23 cellular contexts compared by ENCODE assay signal in genomic region chr1:205620269-205620668, GRCh38. TPM values are rescaled to one million over a fixed set of nuclear protein-coding genes. Genes with fewer than 3 reads are reported as not detected.
DNase-seq lines count a peak whose midpoint lies in the region; ATAC-seq, FAIRE-seq and TF ChIP-seq lines count a peak whose summit lies in the region.
"Had no signal": no experiment of that assay in that cellular context is flagged by ENCODE, and none has a peak within 500 bp of the region (broad histone marks: within the 10 kb centered on the region; RNA-seq: fewer than 3 reads in every experiment).

No MANE protein-coding gene starts in this region.

- H3K14ac ChIP-seq in IMR-90 (replicated peaks; ENCODE audit: low read depth, low read length), result no peak overlapping the region

- no peaks in the 10 kb centered on the region for H3K27me3 Mint-ChIP-seq in activated naive CD4-positive, alpha-beta T cell treated with anti-CD3 and anti-CD28 coated beads, Interleukin-2, amount 50 U/mL, for 24 hours
- H3K27me3 Mint-ChIP-seq in CD14-positive monocyte (ENCODE audit: low read depth in 3 of 3), result no peaks in the 10 kb centered on the region
- H3K27me3 Mint-ChIP-seq: memory B cell, type B pancreatic cell had no signal

- ATAC-seq in activated naive CD4-positive, alpha-beta T cell treated with anti-CD3 and anti-CD28 coated beads, Interleukin-2, amount 50 U/mL, for 72 hours, result no peak
- ATAC-seq in IMR-90 (ENCODE audit: low read depth) (no peak), K562 (no peak), HG02970 (IDR thresholded peaks at IDR 0.05; ENCODE audit: low FRiP score, unreplicated experiment) (no peak), GM18858 (IDR thresholded peaks at IDR 0.05; ENCODE audit: unreplicated experiment) (no peak)
- ATAC-seq in stimulated activated effector memory CD8-positive, alpha-beta T cell treated with anti-CD3 and anti-CD28 coated beads, Interleukin-12 subunit alpha, Interleukin-12 subunit beta, amount 100 ng/mL, for 72 hours, result no peak
- ATAC-seq: esophagus mucosa, left cardiac atrium had no signal

- no peak overlapping the region for H3K9ac ChIP-seq in IMR-90 (ENCODE audit: low read depth, low read length)
- no peak overlapping the region; a peak in 1 of 4 replicates for H3K9ac ChIP-seq in K562 (ENCODE audit: insufficient read depth in 1 of 2, low read depth in 2 of 2, low read length in 2 of 2)
- H3K9ac ChIP-seq: BLaER1 treated with 17β-estradiol and CSF1 and Interleukin-3, amounts not matched to agents 10 nM and 100 nM had no signal

- TF ChIP-seq EP300 in K562 (IDR thresholded peaks at IDR 0.05; ENCODE audit: low read length), result no peak

- no peak overlapping the region for H2AK9ac ChIP-seq in IMR-90 (replicated peaks; ENCODE audit: low read depth, low read length, poor library complexity)

- no peaks in the 10 kb centered on the region for H3K9me3 ChIP-seq in IMR-90 (ENCODE audit: control insufficient read depth, insufficient read depth, low read length)
- H3K9me3 ChIP-seq in K562 (replicated peaks; ENCODE audit: control insufficient read depth, insufficient read depth, low read depth, low read length), result no peaks in the 10 kb centered on the region
- H3K9me3 ChIP-seq: BLaER1 treated with 17β-estradiol and CSF1 and Interleukin-3, amounts not matched to agents 10 nM and 100 nM; SJSA1 had no signal

- no peak overlapping the region for H4K91ac ChIP-seq in IMR-90 (ENCODE audit: insufficient read depth, low read depth, low read length)

- peak overlapping the region; percentile 73 for H3K27ac Mint-ChIP-seq in activated naive CD4-positive, alpha-beta T cell treated with anti-CD3 and anti-CD28 coated beads, Interleukin-2, amount 50 U/mL, for 24 hours
- peak overlapping the region in 1 of 2 donors; percentile 8 for H3K27ac Mint-ChIP-seq in activated naive CD4-positive, alpha-beta T cell treated with anti-CD3 and anti-CD28 coated beads, Interleukin-2, amount 50 U/mL, for 72 hours
- peak overlapping the region; percentile 69 for H3K27ac Mint-ChIP-seq in stimulated activated effector memory CD8-positive, alpha-beta T cell treated with anti-CD3 and anti-CD28 coated beads, Interleukin-12 subunit alpha, Interleukin-12 subunit beta, amount 100 ng/mL, for 72 hours
- peak overlapping the region in 2 of 7 donors; percentile 1 to 27 for H3K27ac Mint-ChIP-seq in CD14-positive monocyte
- H3K27ac Mint-ChIP-seq: type B pancreatic cell had no signal

- peaks cover 51% of the 10 kb centered on the region for H3K4me1 Mint-ChIP-seq in activated naive CD4-positive, alpha-beta T cell treated with anti-CD3 and anti-CD28 coated beads, Interleukin-2, amount 50 U/mL, for 24 hours
- peaks cover 19% of the 10 kb centered on the region for H3K4me1 Mint-ChIP-seq in stimulated activated effector memory CD8-positive, alpha-beta T cell treated with anti-CD3 and anti-CD28 coated beads, Interleukin-12 subunit alpha, Interleukin-12 subunit beta, amount 100 ng/mL, for 72 hours
- H3K4me1 Mint-ChIP-seq in CD14-positive monocyte, result peaks cover 11% of the 10 kb centered on the region

- dilution Hi-C loops in IMR-90 (cut with HindIII; ENCODE audit: low sequenced_read_pairs, unreplicated experiment), result no loop called here

- H4K8ac ChIP-seq in IMR-90 (ENCODE audit: low read depth in 2 of 2, low read length in 2 of 2), result no peak overlapping the region

- intact Hi-C loops in IMR-90 (cut with micrococcal nuclease) (no loop called here), K562 (cut with micrococcal nuclease) (no loop called here), CD14-positive monocyte (cut with micrococcal nuclease) (no loop called here)

- TF ChIP-seq POLR2A in IMR-90 (IDR thresholded peaks at IDR 0.05; ENCODE audit: low read depth, low read length) (no peak), K562 (conservative IDR thresholded peaks at IDR 0.05) (no peak)

- H3K36me3 Mint-ChIP-seq in activated naive CD4-positive, alpha-beta T cell treated with anti-CD3 and anti-CD28 coated beads, Interleukin-2, amount 50 U/mL, for 24 hours, result peaks cover 19% of the 10 kb centered on the region
- peaks cover 6 to 17% of the 10 kb centered on the region in 2 donors for H3K36me3 Mint-ChIP-seq in activated naive CD4-positive, alpha-beta T cell treated with anti-CD3 and anti-CD28 coated beads, Interleukin-2, amount 50 U/mL, for 72 hours
- H3K36me3 Mint-ChIP-seq in stimulated activated effector memory CD8-positive, alpha-beta T cell treated with anti-CD3 and anti-CD28 coated beads, Interleukin-12 subunit alpha, Interleukin-12 subunit beta, amount 100 ng/mL, for 72 hours, result peaks cover 96% of the 10 kb centered on the region
- peaks cover 63 to 85% of the 10 kb centered on the region in 2 donors for H3K36me3 Mint-ChIP-seq in CD14-positive monocyte

- 91% methylated on average over 3 of the region's 6 CpGs; no CpG with 5 or more reads in 1 of the 2 experiments for WGBS in IMR-90 (ENCODE audit: extremely low coverage in 2 of 2, insufficient read length in 1 of 2), 2 experiments
- 91% methylated on average over 6 of the region's 6 CpGs for WGBS in K562 (ENCODE audit: insufficient coverage, low coverage, missing lambda C conversion rate)

- H3K4ac ChIP-seq in IMR-90 (ENCODE audit: low read depth, low read length), result no peak overlapping the region

- H3K9me1 ChIP-seq in IMR-90 (ENCODE audit: insufficient read depth, low read length), result peaks cover 7% of the 10 kb centered on the region
- H3K9me1 ChIP-seq in K562 (ENCODE audit: control insufficient read depth, insufficient read depth, low read length), result no peaks in the 10 kb centered on the region

- DNase-seq in activated naive CD4-positive, alpha-beta T cell treated with anti-CD3 and anti-CD28 coated beads, Interleukin-2, amount 50 U/mL, for 72 hours (ENCODE audit: low spot score in 2 of 2), result no peak
- no peak for DNase-seq in IMR-90
- no peak for DNase-seq in K562 (ENCODE audit: extremely low read depth in 1 of 4, low spot score in 3 of 4)
- DNase-seq in stimulated activated effector memory CD8-positive, alpha-beta T cell treated with anti-CD3 and anti-CD28 coated beads, Interleukin-12 subunit alpha, Interleukin-12 subunit beta, amount 100 ng/mL, for 72 hours (ENCODE audit: low spot score in 2 of 2), result no peak
- DNase-seq in CD14-positive monocyte (ENCODE audit: low spot score), result no peak
- DNase-seq: ACHN; activated effector memory CD4-positive, alpha-beta T cell treated with Interleukin-2 at 50 U/mL for 16 hours; brain microvascular endothelial cell; effector CD8-positive, alpha-beta T cell; foreskin melanocyte; KG1; left cardiac atrium; NCI-H146; NCI-H510A had no signal

- no peaks in the 10 kb centered on the region for H3K9me3 Mint-ChIP-seq in activated naive CD4-positive, alpha-beta T cell treated with anti-CD3 and anti-CD28 coated beads, Interleukin-2, amount 50 U/mL, for 24 hours
- H3K9me3 Mint-ChIP-seq in activated naive CD4-positive, alpha-beta T cell treated with anti-CD3 and anti-CD28 coated beads, Interleukin-2, amount 50 U/mL, for 72 hours, result no peaks in the 10 kb centered on the region
- H3K9me3 Mint-ChIP-seq in stimulated activated effector memory CD8-positive, alpha-beta T cell treated with anti-CD3 and anti-CD28 coated beads, Interleukin-12 subunit alpha, Interleukin-12 subunit beta, amount 100 ng/mL, for 72 hours, result no peaks in the 10 kb centered on the region
- H3K9me3 Mint-ChIP-seq in CD14-positive monocyte, result no peaks in the 10 kb centered on the region
- H3K9me3 Mint-ChIP-seq: memory B cell, type B pancreatic cell had no signal

- no peak overlapping the region for H2BK20ac ChIP-seq in IMR-90 (ENCODE audit: low read depth, low read length)

- no peak overlapping the region for H3K56ac ChIP-seq in IMR-90 (ENCODE audit: extremely low read depth, insufficient read depth, low read length)

- no peak overlapping the region for H3K4me3 ChIP-seq in IMR-90 (ENCODE audit: insufficient read depth, low read depth, low read length)
- H3K4me3 ChIP-seq in K562, result no peak overlapping the region
- H3K4me3 ChIP-seq: BLaER1 treated with 17β-estradiol and CSF1 and Interleukin-3, amounts not matched to agents 10 nM and 100 nM; SJSA1 had no signal

- H3K4me1 ChIP-seq in IMR-90 (ENCODE audit: control insufficient read depth, insufficient read depth, low read length) (no peaks in the 10 kb centered on the region; the same call in 1 of the 2 replicates), K562 (replicated peaks in 1 of 2; ENCODE audit: control insufficient read depth in 2 of 2, insufficient read depth in 2 of 2, low read length in 2 of 2) (no peaks in the 10 kb centered on the region; a peak in 2 of 5 replicates)
- H3K4me1 ChIP-seq: SJSA1 had no signal

- H2AFZ ChIP-seq in IMR-90 (replicated peaks; ENCODE audit: low read length, poor library complexity) (no peak overlapping the region), K562 (ENCODE audit: low read depth, low read length) (no peak overlapping the region)

- no peak overlapping the region for H3K23ac ChIP-seq in IMR-90 (ENCODE audit: low read depth, low read length)

- BruUV-seq in IMR-90 (replicated peaks; lab: Mats Ljungman, UMichigan) (TSS peak; percentile 67), K562 (replicated peaks; lab: Mats Ljungman, UMichigan) (TSS peak; percentile 18)

- H3K4me2 ChIP-seq in IMR-90 (ENCODE audit: low read depth, low read length) (no peak overlapping the region), K562 (ENCODE audit: insufficient read depth, low read length) (no peak overlapping the region)
- H3K4me2 ChIP-seq: BLaER1 treated with 17β-estradiol and CSF1 and Interleukin-3, amounts not matched to agents 10 nM and 100 nM had no signal

- H4K20me1 ChIP-seq in IMR-90 (ENCODE audit: insufficient read depth, low read length) (peaks cover 9% of the 10 kb centered on the region; the same call in 1 of the 2 replicates), K562 (replicated peaks; ENCODE audit: control insufficient read depth, insufficient read depth, low read length) (no peaks in the 10 kb centered on the region)

- no peak overlapping the region for H2AK5ac ChIP-seq in IMR-90 (ENCODE audit: low read depth, low read length)

- H3K79me2 ChIP-seq in K562 (ENCODE audit: control insufficient read depth, insufficient read depth, low read length), result peaks cover 25% of the 10 kb centered on the region

- no peak for TF ChIP-seq CTCF in IMR-90 (conservative IDR thresholded peaks at IDR 0.05; ENCODE audit: low read depth, low read length)
- TF ChIP-seq CTCF in K562 (IDR thresholded peaks at IDR 0.05 in 2 of 3, conservative IDR thresholded peaks at IDR 0.05 in 1 of 3; ENCODE audit: insufficient read depth in 2 of 3, low read depth in 1 of 3, low read length in 3 of 3), result no peak
- TF ChIP-seq CTCF in CD14-positive monocyte (IDR thresholded peaks at IDR 0.05), result no peak

- peaks cover 42% of the 10 kb centered on the region for H3K36me3 ChIP-seq in IMR-90 (ENCODE audit: control insufficient read depth, insufficient read depth, low read length)
- peaks cover 85% of the 10 kb centered on the region for H3K36me3 ChIP-seq in K562 (ENCODE audit: control insufficient read depth, insufficient read depth, low read length)

- in situ Hi-C loops in IMR-90 (cut with MboI; ENCODE audit: low sequenced_read_pairs) (no loop called here), K562 (cut with MboI) (no loop called here)

- H3K18ac ChIP-seq in IMR-90 (ENCODE audit: low read depth, low read length), result no peak overlapping the region

- peaks cover 29 to 52% of the 10 kb centered on the region in 2 experiments for H3K79me1 ChIP-seq in IMR-90 (ENCODE audit: low read depth in 1 of 2, low read length in 2 of 2)

- no peak overlapping the region for H4K5ac ChIP-seq in IMR-90 (ENCODE audit: low read depth, low read length)

- H2BK120ac ChIP-seq in IMR-90 (ENCODE audit: low read depth, low read length), result no peak overlapping the region

- FAIRE-seq in K562 (lab: Jason Lieb, UNC), result no peak
- FAIRE-seq: colon had no signal

- no peak overlapping the region for H3K27ac ChIP-seq in IMR-90 (ENCODE audit: insufficient read depth, low read length)
- H3K27ac ChIP-seq in K562 (ENCODE audit: extremely low read depth, low read depth, low read length), result no peak overlapping the region
- H3K27ac ChIP-seq: BLaER1 treated with 17β-estradiol and CSF1 and Interleukin-3, amounts not matched to agents 10 nM and 100 nM; brain microvascular endothelial cell; SJSA1 had no signal

- no peak overlapping the region for H2BK15ac ChIP-seq in IMR-90 (ENCODE audit: low read depth, low read length)

- POLR2A ChIA-PET in IMR-90 (lab: Charles Lee; ENCODE audit: unreplicated experiment), result no interaction called here
- POLR2A ChIA-PET in K562 (lab: Yijun Ruan, JAX), result interaction anchor here (0.9 to 1.8 kb wide), 2 partner anchors 12 to 18 kb away, joined by 3 to 6 read pairs; partner anchors contain the start of gene ELK4

- H3K27me3 ChIP-seq in IMR-90 (ENCODE audit: control insufficient read depth, insufficient read depth, low read length) (no peaks in the 10 kb centered on the region), K562 (ENCODE audit: control insufficient read depth in 2 of 2, insufficient read depth in 2 of 2, low read length in 2 of 2) (no peaks in the 10 kb centered on the region)
- H3K27me3 ChIP-seq: BLaER1 treated with 17β-estradiol and CSF1 and Interleukin-3, amounts not matched to agents 10 nM and 100 nM; brain microvascular endothelial cell; SJSA1 had no signal

- H2BK5ac ChIP-seq in IMR-90 (ENCODE audit: low read depth, low read length, poor library complexity, severe bottlenecking), result no peak overlapping the region

- CTCF ChIA-PET in IMR-90 (lab: Yijun Ruan, JAX), result no interaction called here
- CTCF ChIA-PET in K562 (lab: Yijun Ruan, JAX; ENCODE audit: low intra/inter-chr PET ratio), result no interaction called here

- TF ChIP-seq RAD21 in IMR-90 (IDR thresholded peaks at IDR 0.05; ENCODE audit: low read length) (no peak), K562 (CRISPR knock-in tag; conservative IDR thresholded peaks at IDR 0.05 in 1 of 2, IDR thresholded peaks at IDR 0.05 in 1 of 2) (no peak)

- no peak overlapping the region for H3K4me3 Mint-ChIP-seq in activated naive CD4-positive, alpha-beta T cell treated with anti-CD3 and anti-CD28 coated beads, Interleukin-2, amount 50 U/mL, for 24 hours
- H3K4me3 Mint-ChIP-seq in stimulated activated effector memory CD8-positive, alpha-beta T cell treated with anti-CD3 and anti-CD28 coated beads, Interleukin-12 subunit alpha, Interleukin-12 subunit beta, amount 100 ng/mL, for 72 hours, result no peak overlapping the region
- no peak overlapping the region for H3K4me3 Mint-ChIP-seq in CD14-positive monocyte
- H3K4me3 Mint-ChIP-seq: memory B cell, type B pancreatic cell had no signal

RNA-seq across cellular contexts. Expression of gene ELK4, which starts 11.5 kb away (rescaled TPM):
- 10 to 100 TPM; 67.8 to 91.3 TPM for total RNA-seq in activated naive CD4-positive, alpha-beta T cell treated with anti-CD3 and anti-CD28 coated beads, Interleukin-2, amount 50 U/mL, for 72 hours
- total RNA-seq in IMR-90 (2012; rRNA removed), result 11.3 and 15.6 TPM in 2 replicates
- 3.3 and 4.6 TPM in 2 replicates for polyA plus RNA-seq in IMR-90 (2012; rRNA removed)
- polyA plus RNA-seq in IMR-90 (2012; cell fraction: cytosol; rRNA removed), result 0.54 and 0.71 TPM in 2 replicates
- polyA plus RNA-seq in IMR-90 (2012; cell fraction: nucleus; rRNA removed; ENCODE audit: low replicate concordance), result 1.1 and 8.4 TPM in 2 replicates
- 16.6 and 43.3 TPM in 2 replicates for total RNA-seq in K562 (2011; cell fraction: chromatin; rRNA removed; ENCODE audit: low replicate concordance)
- 7.7 and 10.5 TPM in 2 replicates for total RNA-seq in K562 (2011; cell fraction: nucleolus; rRNA removed)
- 22.9 and 45.5 TPM in 2 replicates for total RNA-seq in K562 (2011; cell fraction: nucleoplasm; rRNA removed)
- 4.2 and 7.4 TPM in 2 replicates for total RNA-seq in K562 (2014; rRNA removed)
- total RNA-seq in K562 (2014; rRNA removed; fragmentation: Illumina TruSeq; extraction: Trizol), result 15.3 and 18.5 TPM in 2 replicates
- total RNA-seq in K562 (2015; rRNA removed; fragmentation: Illumina TruSeq; extraction: Trizol), result 12.4 and 13.8 TPM in 2 replicates
- 21.7 and 22.2 TPM in 2 replicates for total RNA-seq in K562 (2021)
- 9.2 and 12.9 TPM in 2 replicates for polyA plus RNA-seq in K562 (2011; rRNA removed)
- polyA plus RNA-seq in K562 (2011; cell fraction: cytosol; rRNA removed), result 2.3 and 6.5 TPM in 2 replicates
- polyA plus RNA-seq in K562 (2011; cell fraction: nucleus; rRNA removed), result 15.1 and 25.1 TPM in 2 replicates
- polyA plus RNA-seq in K562 (2012), result 5.2 and 7.9 TPM in 2 replicates
- polyA plus RNA-seq in K562 (2014; fragmentation: Illumina TruSeq; extraction: Trizol), result 8.9 and 12.9 TPM in 2 replicates
- 1 to 10 TPM; 2.0 to 3.1 TPM for polyA plus RNA-seq in K562 (2014; fragmentation: Nextera tagmentation; extraction: Ambion mirVana)
- polyA plus RNA-seq in K562 (2014; rRNA removed), result 7.0 and 7.3 TPM in 2 replicates
- polyA minus RNA-seq in K562 (2011; rRNA and poly(A)+ RNA removed), result 9.9 and 16.0 TPM in 2 replicates
- polyA minus RNA-seq in K562 (2011; cell fraction: cytosol; rRNA and poly(A)+ RNA removed), result 5.3 and 11.2 TPM in 2 replicates
- polyA minus RNA-seq in K562 (2011; cell fraction: nucleus; rRNA and poly(A)+ RNA removed), result 7.0 and 15.4 TPM in 2 replicates
- 1 to 10 TPM; 1.4 to 2.6 TPM for polyA plus RNA-seq in CD14-positive monocyte
